ENCODE assay signal across 8 cellular contexts in genomic region chr1:198556969-198557368, GRCh38. TPM values are rescaled to one million over a fixed set of nuclear protein-coding genes. Genes with fewer than 3 reads are reported as not detected.
DNase-seq lines count a peak whose midpoint lies in the region; TF ChIP-seq lines count a peak whose summit lies in the region.

No MANE protein-coding gene starts in this region.

- TF ChIP-seq CTCF in GM12864 (IDR thresholded peaks at IDR 0.05; ENCODE audit: low read depth, low read length, missing control alignments) (no peak), H9 (conservative IDR thresholded peaks at IDR 0.05) (no peak), NB4 (IDR thresholded peaks at IDR 0.05; ENCODE audit: low read depth, low read length) (no peak), nephron (IDR thresholded peaks at IDR 0.05; ENCODE audit: unreplicated experiment in 3 of 3) (no peak)

- H3K27ac ChIP-seq in H9 (ENCODE audit: insufficient read length, low read depth, low read length) = no peak overlapping the region

- no peak overlapping the region for H3K56ac ChIP-seq in H9 (ENCODE audit: insufficient read length, low read depth, low read length)

- DNase-seq in GM12864 (ENCODE audit: low read depth) = peak; percentile 82
- DNase-seq in H9 = no peak
- DNase-seq in NB4 (ENCODE audit: low read depth) = peak; percentile 54
- DNase-seq in activated T-cell treated with anti-CD3 and anti-CD28 coated beads, Interleukin-2, amount 50 U/mL, for 1 hour = peak; percentile 34
- no peak for DNase-seq in G401 (ENCODE audit: low spot score)
- DNase-seq in DMS79 (lab: John Stamatoyannopoulos, UW) = no peak
- no peak for DNase-seq in H7

- H2BK15ac ChIP-seq in H9 (ENCODE audit: low read depth, low read length) = no peak overlapping the region

- H3K9me3 ChIP-seq in H9 (ENCODE audit: control insufficient read depth, low read depth, low read length) = no peaks in the 10 kb centered on the region

- H3K4ac ChIP-seq in H9 (ENCODE audit: low read depth, low read length) = no peak overlapping the region

- peak overlapping the region; percentile 56 for H2AFZ ChIP-seq in H9 (ENCODE audit: low read length)

- H2BK20ac ChIP-seq in H9 (ENCODE audit: low read depth, low read length, poor library complexity, severe bottlenecking) = no peak overlapping the region

- H3K27ac Mint-ChIP-seq in H9 = peak overlapping the region in 1 of 3 experiments; percentile 2; a peak in 1 of 7 replicates
- H3K27ac Mint-ChIP-seq in nephron = peak overlapping the region; percentile 0 to 41 (median 40)

- no peaks in the 10 kb centered on the region for H3K23me2 ChIP-seq in H9 (ENCODE audit: insufficient read length, low read depth, low read length, poor library complexity, severe bottlenecking)

- no peak overlapping the region for H2BK120ac ChIP-seq in H9 (ENCODE audit: low read depth, low read length, poor library complexity, severe bottlenecking)

- TF ChIP-seq POLR2A in NB4 (IDR thresholded peaks at IDR 0.05; ENCODE audit: extremely low read depth, insufficient read length) = no peak

- H3K9me3 Mint-ChIP-seq in H9 (no peaks in the 10 kb centered on the region), nephron (no peaks in the 10 kb centered on the region)

- H3K4me3 ChIP-seq in GM12864 (ENCODE audit: low read depth, low read length) = no peak overlapping the region
- no peak overlapping the region for H3K4me3 ChIP-seq in NB4 (ENCODE audit: low read depth, low read length)
- no peak overlapping the region for H3K4me3 ChIP-seq in H7 (ENCODE audit: insufficient read depth, low read depth, low read length)

- H3K14ac ChIP-seq in H9 (ENCODE audit: insufficient read depth, low read length) = no peak overlapping the region

- H3K23ac ChIP-seq in H9 (ENCODE audit: insufficient read length, low read depth, low read length) = no peak overlapping the region

- H3K4me1 ChIP-seq in H9 (ENCODE audit: insufficient read depth, low read length) = 0 out of 2 replicates have a peak, but pooled peaks cover 2% of the 10 kb centered on the region

- H3K9ac ChIP-seq in H9 (ENCODE audit: extremely low read depth, insufficient read length, low read length) = no peak overlapping the region

- H4K5ac ChIP-seq in H9 (ENCODE audit: insufficient read length, low read depth, low read length) = no peak overlapping the region

- no peak overlapping the region for H4K91ac ChIP-seq in H9 (ENCODE audit: insufficient read length, low read depth, low read length)

- H2AK5ac ChIP-seq in H9 (ENCODE audit: insufficient read length, low read length) = no peak overlapping the region

- H3K79me2 ChIP-seq in H9 (ENCODE audit: insufficient read depth, low read length) = no peaks in the 10 kb centered on the region

- WGBS in H9 (ENCODE audit: extremely low coverage, insufficient read length, low lambda C conversion rate) = no CpG with 5 or more reads among the region's 4 CpGs

- no peaks in the 10 kb centered on the region for H3K36me3 Mint-ChIP-seq in H9 (ENCODE audit: insufficient read depth in 1 of 3, low read depth in 3 of 3)
- no peaks in the 10 kb centered on the region for H3K36me3 Mint-ChIP-seq in nephron (ENCODE audit: low read depth)

- no peaks in the 10 kb centered on the region for H3K36me3 ChIP-seq in H7 (replicated peaks; ENCODE audit: control insufficient read depth, insufficient read depth, low read length)

- H3K79me1 ChIP-seq in H9 (ENCODE audit: insufficient read depth, low read depth, low read length, poor library complexity, severe bottlenecking) = no peaks in the 10 kb centered on the region

- H2BK5ac ChIP-seq in H9 (ENCODE audit: insufficient read length, low read length) = no peak overlapping the region

- H3K27me3 ChIP-seq in H9 (ENCODE audit: insufficient read depth, low read length) (no peaks in the 10 kb centered on the region), H7 (ENCODE audit: control insufficient read depth, insufficient read depth, low read length) (no peaks in the 10 kb centered on the region)

- no peak overlapping the region for H4K8ac ChIP-seq in H9 (replicated peaks; ENCODE audit: insufficient read length, low read depth, low read length)

- H3K4me1 Mint-ChIP-seq in H9 = no peaks in the 10 kb centered on the region
- H3K4me1 Mint-ChIP-seq in nephron = peaks cover 22% of the 10 kb centered on the region

- no peak overlapping the region for H3T11ph ChIP-seq in H9 (ENCODE audit: low read length)

- H3K18ac ChIP-seq in H9 (ENCODE audit: insufficient read length, low read depth, low read length) = no peak overlapping the region

- H3K27me3 Mint-ChIP-seq in H9 (ENCODE audit: low read depth) (no peaks in the 10 kb centered on the region), nephron (ENCODE audit: low read depth) (no peaks in the 10 kb centered on the region)

- in situ Hi-C loops in G401 (cut with HindIII; ENCODE audit: low sequenced_read_pairs) = no loop called here

- no peak overlapping the region for H2BK12ac ChIP-seq in H9 (ENCODE audit: insufficient read length, low read depth, low read length)

- H3K4me2 ChIP-seq in H9 (ENCODE audit: insufficient read depth, insufficient read length, low read length) = no peak overlapping the region

- H4K20me1 ChIP-seq in H9 (ENCODE audit: control insufficient read depth, insufficient read depth, insufficient read length) = no peaks in the 10 kb centered on the region

- H3K4me3 Mint-ChIP-seq in H9 (no peak overlapping the region), nephron (no peak overlapping the region)

RNA-seq across cellular contexts. Expression of gene ATP6V1G3, which starts 16.5 kb away (rescaled TPM):
- total RNA-seq in H9 (2021) = not detected in 2 replicates
- total RNA-seq in G401 (2014; rRNA removed; shearing (Covaris generic)) = not detected in 2 replicates
- not detected in 2 replicates for total RNA-seq in H7 (2014; rRNA removed; shearing (Covaris generic))

Comparison
In these comparisons a context has a peak if more than half of its experiments do, and no peak if none do; other contexts are left out.
1. DNase-seq: peak in GM12864 (single experiment), NB4 (single experiment) and activated T-cell treated with anti-CD3 and anti-CD28 coated beads, Interleukin-2, amount 50 U/mL, for 1 hour (single experiment); none in H9 (single experiment), G401 (single experiment), DMS79 (single experiment) and H7 (single experiment).